In genomic region chr2:173027181-173028128, GRCh38 we compare ENCODE assay signal across 8 cellular contexts. TPM values are rescaled to one million over a fixed set of nuclear protein-coding genes. Genes with fewer than 3 reads are reported as not detected.
DNase-seq lines count a peak whose midpoint lies in the region; ATAC-seq lines count a peak whose summit lies in the region.

No MANE protein-coding gene starts in this region.

- H3K4me3 Mint-ChIP-seq in T-helper 17 cell = no peak overlapping the region

- H3K27ac ChIP-seq in angular gyrus (ENCODE audit: low read depth, low read length) (peak overlapping the region; percentile 84), right cardiac atrium (ENCODE audit: low read length) (peak overlapping the region; percentile 86), aorta (ENCODE audit: low read depth in 1 of 2, low read length in 2 of 2) (peak overlapping the region; percentile 21 to 64)

- peaks cover 6% of the 10 kb centered on the region for H3K4me1 Mint-ChIP-seq in T-helper 17 cell

- H3K27me3 Mint-ChIP-seq in T-helper 17 cell = peaks cover 58% of the 10 kb centered on the region

- ATAC-seq in GM21515 (IDR thresholded peaks at IDR 0.05; ENCODE audit: unreplicated experiment) (peak; percentile 63), T-helper 17 cell (peak; percentile 80), right cardiac atrium (peak; percentile 73 to 82), aorta (ENCODE audit: low FRiP score) (peak; percentile 92)

- WGBS in right cardiac atrium = 13% methylated on average over 8 of the region's 8 CpGs
- 7 to 8% methylated on average over 8 of the region's 8 CpGs for WGBS in aorta, 2 donors

- H3K36me3 Mint-ChIP-seq in T-helper 17 cell (ENCODE audit: low read depth) = peaks cover under 1% of the 10 kb centered on the region

- intact Hi-C loops in right cardiac atrium (cut with DNase I) = loop anchor here (2.0 to 5.0 kb wide), 5 partner anchors 50 to 185 kb away; partner anchors contain the start of gene MAP3K20 (in 1 of the 4)
- intact Hi-C loops in aorta (cut with DNase I) = loop anchor here (1.0 to 10.0 kb wide), 4 partner anchors 50 to 223 kb away; partner anchors contain the start of gene MAP3K20 (in 1 of the 2)

- H3K9me3 ChIP-seq in T-helper 17 cell (ENCODE audit: control insufficient read depth, low read length, poor library complexity, severe bottlenecking) = no peaks in the 10 kb centered on the region
- no peaks in the 10 kb centered on the region for H3K9me3 ChIP-seq in right cardiac atrium (ENCODE audit: control insufficient read depth, low read length)
- H3K9me3 ChIP-seq in aorta (ENCODE audit: control insufficient read depth, low read length) = no peaks in the 10 kb centered on the region

- no peaks in the 10 kb centered on the region for H3K27me3 ChIP-seq in right cardiac atrium (ENCODE audit: control insufficient read depth, insufficient read depth)
- no peaks in the 10 kb centered on the region for H3K27me3 ChIP-seq in aorta (ENCODE audit: control insufficient read depth in 1 of 2, insufficient read depth in 2 of 2, low read length in 1 of 2)

- DNase-seq in C1 segment of cervical spinal cord (lab: John Stamatoyannopoulos, UW) = peak in 12 of 14 donors; percentile 13 to 79 (median 46)
- DNase-seq in NCI-H1694 treated with DMSO at 0.1 percent for 48 hours (lab: John Stamatoyannopoulos, UW) = peak; percentile 87
- DNase-seq in T-helper 17 cell = peak; percentile 32 to 65 (median 43)
- DNase-seq in right cardiac atrium = peak; percentile 80 to 90 (median 81)
- DNase-seq in retina = peak; percentile 76
- peak; percentile 82 to 87 for DNase-seq in aorta

- H3K4me3 ChIP-seq in right cardiac atrium (ENCODE audit: low read length) = no peak overlapping the region
- no peak overlapping the region for H3K4me3 ChIP-seq in aorta (ENCODE audit: low read length in 2 of 2)

- peak overlapping the region; percentile 8 for H3K27ac Mint-ChIP-seq in T-helper 17 cell

- H3K36me3 ChIP-seq in aorta (ENCODE audit: control insufficient read depth in 1 of 2, insufficient read depth in 2 of 2, low read length in 1 of 2) = no peaks in the 10 kb centered on the region

- peaks cover 4% of the 10 kb centered on the region for H3K4me1 ChIP-seq in right cardiac atrium (ENCODE audit: control insufficient read depth, insufficient read depth, low read length)
- peaks cover 0 to 4% of the 10 kb centered on the region in 2 donors for H3K4me1 ChIP-seq in aorta (ENCODE audit: control insufficient read depth in 1 of 2, insufficient read depth in 2 of 2, low read length in 2 of 2)

RNA-seq across cellular contexts. Expression of gene MAP3K20, which starts 48.2 kb away (rescaled TPM):
- total RNA-seq in T-helper 17 cell = 1 to 10 TPM; 1.7 to 4.1 TPM
- 100 to 1,000 TPM; 268 to 327 (median 295) TPM for total RNA-seq in right cardiac atrium
- polyA plus RNA-seq in right cardiac atrium = 86.3 TPM
- total RNA-seq in aorta = 100 to 1,000 TPM in 1 of 2 donors, 10 to 100 TPM in 1; 82.9 to 109 TPM
- 10 to 100 TPM; 25.6 to 30.2 TPM for polyA plus RNA-seq in aorta

Comparison
In these comparisons a context has a peak if more than half of its experiments do, and no peak if none do; other contexts are left out.
1. RNA of gene MAP3K20, which starts 48.2 kb away (total RNA-seq): 268 to 327 TPM in right cardiac atrium and 82.9 to 109 TPM in aorta; 1.7 to 4.1 TPM in T-helper 17 cell; every median in the first group is over 10 times any median in the second.
2. Peak in every context shown above with its lines, with median percentiles within 50 percentile points of each other: DNase-seq, ATAC-seq and H3K27ac ChIP-seq.